Comparison of ENCODE assay signal across 22 cellular contexts in genomic region chr1:63980706-63981407, GRCh38.
DNase-seq lines count a peak whose midpoint lies in the region; ATAC-seq, FAIRE-seq and TF ChIP-seq lines count a peak whose summit lies in the region.
"Had no signal": no experiment of that assay in that cellular context is flagged by ENCODE, and none has a peak within 500 bp of the region (broad histone marks: within the 10 kb centered on the region; RNA-seq: fewer than 3 reads in every experiment).

No MANE protein-coding gene starts in this region.

- H3K4me1 ChIP-seq in suprapubic skin (peaks cover 38% of the 10 kb centered on the region), Karpas-422 (ENCODE audit: low read length) (no peaks in the 10 kb centered on the region)
- H3K4me1 ChIP-seq: testis had no signal

- TF ChIP-seq POLR2A in suprapubic skin (IDR thresholded peaks at IDR 0.05) = no peak

- no peak for TF ChIP-seq EP300 in suprapubic skin (IDR thresholded peaks at IDR 0.05)

- H3K27me3 ChIP-seq in suprapubic skin (no peaks in the 10 kb centered on the region), Karpas-422 (ENCODE audit: low read length) (no peaks in the 10 kb centered on the region)
- H3K27me3 ChIP-seq: SJSA1, testis had no signal

- TF ChIP-seq CTCF in suprapubic skin (IDR thresholded peaks at IDR 0.05) = no peak

- H3K4me3 ChIP-seq in suprapubic skin (no peak overlapping the region), Karpas-422 (ENCODE audit: low read length) (no peak overlapping the region)
- H3K4me3 ChIP-seq: A549, SJSA1, testis had no signal

- H3K9ac ChIP-seq in Karpas-422 (ENCODE audit: low read length) = no peak overlapping the region

- intact Hi-C loops in Right ventricle myocardium inferior (cut with DNase I) = no loop called here
- intact Hi-C loops in left cardiac atrium (cut with DNase I) = no loop called here

- ATAC-seq in Right ventricle myocardium inferior (peak; percentile 42), left cardiac atrium (no peak), HG03354 (IDR thresholded peaks at IDR 0.05; ENCODE audit: poor library complexity, severe bottlenecking, unreplicated experiment) (no peak)
- ATAC-seq: A549; activated T-helper 17 cell treated with anti-CD3 and anti-CD28 coated beads, Interleukin-2, amount 50 U/mL, for 72 hours; naive thymus-derived CD4-positive, alpha-beta T cell had no signal

- FAIRE-seq in islet of Langerhans (lab: Jason Lieb, UNC) = peak; percentile 84
- FAIRE-seq: A549, colon, GM12892, kidney had no signal

- H3K36me3 ChIP-seq in suprapubic skin (no peaks in the 10 kb centered on the region), Karpas-422 (ENCODE audit: insufficient read depth, low read length) (no peaks in the 10 kb centered on the region)
- H3K36me3 ChIP-seq: SJSA1 had no signal

- 66% methylated on average over 3 of the region's 3 CpGs for WGBS in suprapubic skin

- H3K9me2 ChIP-seq in Karpas-422 (replicated peaks; ENCODE audit: insufficient read depth, low read length) = no peaks in the 10 kb centered on the region

- no peak overlapping the region for H2AFZ ChIP-seq in Karpas-422 (ENCODE audit: low read length)

- no peak for DNase-seq in Right ventricle myocardium inferior (ENCODE audit: missing footprints)
- DNase-seq in left cardiac atrium = no peak
- peak; percentile 94 for DNase-seq in NCI-H82 (lab: John Stamatoyannopoulos, UW)
- no peak for DNase-seq in suprapubic skin (ENCODE audit: low spot score in 2 of 2)
- no peak for DNase-seq in hypothalamus (lab: John Stamatoyannopoulos, UW)
- DNase-seq in Karpas-422 = no peak
- DNase-seq: activated CD4-positive, alpha-beta memory T cell treated with anti-CD3 and anti-CD28 coated beads, Interleukin-2, amount 10 ng/mL, durations not matched to agents 7 days and 5 days; amniotic stem cell; glutamatergic neuron; HCEC 1CT; kidney; naive thymus-derived CD4-positive, alpha-beta T cell; NCI-H187; T-helper 9 cell; testis had no signal

- no peaks in the 10 kb centered on the region for H4K20me1 ChIP-seq in Karpas-422 (ENCODE audit: insufficient read depth, low read depth, low read length)

- H3K27ac ChIP-seq in suprapubic skin = peak overlapping the region; percentile 55
- H3K27ac ChIP-seq in Karpas-422 (ENCODE audit: low read length) = no peak overlapping the region
- H3K27ac ChIP-seq: A549, SJSA1, testis had no signal

- no peak overlapping the region for H3K4me2 ChIP-seq in Karpas-422 (ENCODE audit: low read depth, low read length, poor library complexity, severe bottlenecking)
- H3K4me2 ChIP-seq: A549 had no signal

- no peaks in the 10 kb centered on the region for H3K9me3 ChIP-seq in suprapubic skin
- H3K9me3 ChIP-seq in Karpas-422 (ENCODE audit: low read length) = no peaks in the 10 kb centered on the region
- H3K9me3 ChIP-seq: A549, testis had no signal

- no peaks in the 10 kb centered on the region for H3K79me2 ChIP-seq in Karpas-422 (ENCODE audit: low read length)
